In genomic region chr20:18412202-18412901, GRCh38 we compare ENCODE assay signal across 11 cellular contexts. TPM values are rescaled to one million over a fixed set of nuclear protein-coding genes. Genes with fewer than 3 reads are reported as not detected.
A peak's percentile ranks its signal among the peaks of the same experiment; 100 is the strongest.
DNase-seq lines count a peak whose midpoint lies in the region; ATAC-seq and TF ChIP-seq lines count a peak whose summit lies in the region.
"Had no signal": no experiment of that assay in that cellular context is flagged by ENCODE, and none has a peak within 500 bp of the region (broad histone marks: within the 10 kb centered on the region; RNA-seq: fewer than 3 reads in every experiment).

No MANE protein-coding gene starts in this region.

- H3K36me3 Mint-ChIP-seq in dendritic cell treated with granulocyte-macrophage colony-stimulating factor and Interleukin-4, amounts not matched to agents 40 ng/mL and 50 ng/mL, for 4 days (ENCODE audit: low read depth): no peaks in the 10 kb centered on the region

- peak overlapping the region; percentile 44 for H3K4me3 Mint-ChIP-seq in dendritic cell treated with granulocyte-macrophage colony-stimulating factor and Interleukin-4, amounts not matched to agents 40 ng/mL and 50 ng/mL, for 4 days

- intact Hi-C loops in dendritic cell treated with granulocyte-macrophage colony-stimulating factor and Interleukin-4, amounts not matched to agents 40 ng/mL and 50 ng/mL, for 4 days (cut with micrococcal nuclease): loop anchor here (2.0 to 10.0 kb wide), 4 partner anchors 54 to 380 kb away; partner anchors contain the start of genes DZANK1, POLR3F and SEC23B

- H3K27ac Mint-ChIP-seq in dendritic cell treated with granulocyte-macrophage colony-stimulating factor and Interleukin-4, amounts not matched to agents 40 ng/mL and 50 ng/mL, for 4 days: peak overlapping the region; percentile 78

- H3K36me3 ChIP-seq in HAP-1 (replicated peaks) (no peaks in the 10 kb centered on the region), right atrium auricular region (no peaks in the 10 kb centered on the region)

- no peaks in the 10 kb centered on the region for H3K27me3 ChIP-seq in HAP-1 (ENCODE audit: low read depth)
- no peaks in the 10 kb centered on the region for H3K27me3 ChIP-seq in right atrium auricular region

- no peak for ATAC-seq in HG03159 (IDR thresholded peaks at IDR 0.05; ENCODE audit: unreplicated experiment)
- ATAC-seq: Right ventricle myocardium inferior had no signal

- TF ChIP-seq CTCF in GM20000 (IDR thresholded peaks at IDR 0.05; ENCODE audit: extremely low read depth, missing control alignments): no peak
- no peak for TF ChIP-seq CTCF in right atrium auricular region (IDR thresholded peaks at IDR 0.05)

- H3K9me3 ChIP-seq in HAP-1 (no peaks in the 10 kb centered on the region), right atrium auricular region (no peaks in the 10 kb centered on the region)

- H3K9me3 Mint-ChIP-seq in dendritic cell treated with granulocyte-macrophage colony-stimulating factor and Interleukin-4, amounts not matched to agents 40 ng/mL and 50 ng/mL, for 4 days: no peaks in the 10 kb centered on the region

- no peak overlapping the region for H3K4me3 ChIP-seq in HAP-1
- no peak overlapping the region for H3K4me3 ChIP-seq in right atrium auricular region

- H3K27me3 Mint-ChIP-seq in dendritic cell treated with granulocyte-macrophage colony-stimulating factor and Interleukin-4, amounts not matched to agents 40 ng/mL and 50 ng/mL, for 4 days: no peaks in the 10 kb centered on the region

- peak; percentile 34 for DNase-seq in CD1c-positive myeloid dendritic cell (ENCODE audit: extremely low spot score)
- DNase-seq in GM20000 (ENCODE audit: low spot score): peak; percentile 24
- DNase-seq in Kasumi-1 (lab: John Stamatoyannopoulos, UW): peak; percentile 27 to 33
- no peak for DNase-seq in HAP-1 (ENCODE audit: low spot score in 2 of 2)
- DNase-seq in right atrium auricular region (ENCODE audit: low spot score): no peak
- no peak for DNase-seq in NCI-H1092 treated with DMSO at 0.1 percent for 48 hours (lab: John Stamatoyannopoulos, UW)
- DNase-seq: activated CD4-positive, alpha-beta T cell treated with anti-CD3 and anti-CD28 coated beads, Interleukin-2, amount 50 U/mL, for 4 hours; effector CD4-positive, alpha-beta T cell had no signal

- peaks cover 10% of the 10 kb centered on the region for H3K4me1 Mint-ChIP-seq in dendritic cell treated with granulocyte-macrophage colony-stimulating factor and Interleukin-4, amounts not matched to agents 40 ng/mL and 50 ng/mL, for 4 days (ENCODE audit: low read depth)

- H3K27ac ChIP-seq in right atrium auricular region: no peak overlapping the region

- H3K4me1 ChIP-seq in HAP-1 (peaks cover 19% of the 10 kb centered on the region), right atrium auricular region (no peaks in the 10 kb centered on the region)

- in situ Hi-C loops in HAP-1 (cut with MboI; ENCODE audit: low sequenced_read_pairs): no loop called here

RNA-seq across cellular contexts. Expression of gene DZANK1, which starts 54.5 kb away (rescaled TPM):
- under 1 TPM; 0.41 to 0.83 TPM for total RNA-seq in right atrium auricular region

RNA-seq across cellular contexts. Expression of gene POLR3F, which starts 54.8 kb away (rescaled TPM):
- total RNA-seq in right atrium auricular region: 1 to 10 TPM; 5.5 to 5.9 TPM

Comparison
In these comparisons a context has a peak if more than half of its experiments do, and no peak if none do; other contexts are left out.
1. DNase-seq: peak in CD1c-positive myeloid dendritic cell (single experiment), GM20000 (single experiment) and Kasumi-1 (2 of 2); none in HAP-1 (0 of 2), right atrium auricular region (single experiment) and NCI-H1092 treated with DMSO at 0.1 percent for 48 hours (single experiment).